10 cellular contexts compared by ENCODE assay signal in genomic region chr17:27380551-27380950, GRCh38.
DNase-seq lines count a peak whose midpoint lies in the region; ATAC-seq and TF ChIP-seq lines count a peak whose summit lies in the region.
"Had no signal": no experiment of that assay in that cellular context is flagged by ENCODE, and none has a peak within 500 bp of the region (broad histone marks: within the 10 kb centered on the region; RNA-seq: fewer than 3 reads in every experiment).

No MANE protein-coding gene starts in this region.

- TF ChIP-seq CTCF in HFFc6 (IDR thresholded peaks at IDR 0.05) = no peak
- no peak for TF ChIP-seq CTCF in brain (conservative IDR thresholded peaks at IDR 0.05)

- H3K36me3 Mint-ChIP-seq in HFFc6 (ENCODE audit: low read depth) = no peaks in the 10 kb centered on the region
- H3K36me3 Mint-ChIP-seq in brain = no peaks in the 10 kb centered on the region

- H3K9me3 ChIP-seq in stomach smooth muscle (ENCODE audit: control insufficient read depth in 2 of 2, low read length in 2 of 2) = no peaks in the 10 kb centered on the region

- no peaks in the 10 kb centered on the region for H3K27me3 ChIP-seq in stomach smooth muscle (ENCODE audit: control insufficient read depth in 1 of 2, insufficient read depth in 2 of 2, low read length in 2 of 2)

- H3K4me1 Mint-ChIP-seq in HFFc6 (ENCODE audit: low read depth) (peaks cover 64% of the 10 kb centered on the region), brain (peaks cover 47% of the 10 kb centered on the region)

- H3K9ac ChIP-seq in stomach smooth muscle (ENCODE audit: low read length in 2 of 2) = peak overlapping the region; percentile 31 to 51

- peak overlapping the region; percentile 80 for H3K27ac ChIP-seq in stomach smooth muscle (ENCODE audit: low read length)

- H3K4me3 Mint-ChIP-seq in HFFc6 = peak overlapping the region; percentile 75
- peak overlapping the region in 3 of 5 experiments; percentile 12 to 74 (median 36) for H3K4me3 Mint-ChIP-seq in brain
- H3K4me3 Mint-ChIP-seq: activated CD4-positive, alpha-beta T cell treated with anti-CD3 and anti-CD28 coated beads, Interleukin-2, amount 10 ng/mL, durations not matched to agents 24 days and 14 days had no signal

- H3K4me3 ChIP-seq in stomach smooth muscle (ENCODE audit: low read length in 2 of 2) = peak overlapping the region; percentile 47 to 60

- no peak overlapping the region for H3K27ac Mint-ChIP-seq in HFFc6
- H3K27ac Mint-ChIP-seq in brain = peak overlapping the region in 4 of 5 experiments; percentile 82 to 94 (median 89)
- H3K27ac Mint-ChIP-seq: activated CD4-positive, alpha-beta T cell treated with anti-CD3 and anti-CD28 coated beads, Interleukin-2, amount 10 ng/mL, durations not matched to agents 24 days and 14 days had no signal

- H3K9me3 Mint-ChIP-seq in HFFc6 = peaks cover 7% of the 10 kb centered on the region
- H3K9me3 Mint-ChIP-seq in brain = peaks cover 0 to 7% (median 4%) of the 10 kb centered on the region in 5 experiments
- H3K9me3 Mint-ChIP-seq: activated CD4-positive, alpha-beta T cell treated with anti-CD3 and anti-CD28 coated beads, Interleukin-2, amount 10 ng/mL, durations not matched to agents 24 days and 14 days had no signal

- DNase-seq in HFFc6 (no peak), mesenteric fat pad (ENCODE audit: low spot score) (peak; percentile 60), NCI-H2029 (lab: John Stamatoyannopoulos, UW) (no peak), NCI-H2107 treated with DMSO at 0.1 percent for 48 hours (lab: John Stamatoyannopoulos, UW; ENCODE audit: unreplicated experiment) (no peak)
- DNase-seq: DMS79 had no signal

- H3K27me3 Mint-ChIP-seq in HFFc6 (ENCODE audit: insufficient read depth) (no peaks in the 10 kb centered on the region), brain (peaks cover 3% of the 10 kb centered on the region)

- H3K36me3 ChIP-seq in stomach smooth muscle (ENCODE audit: control insufficient read depth in 2 of 2, insufficient read depth in 2 of 2, low read length in 2 of 2) = no peaks in the 10 kb centered on the region

- H3K4me1 ChIP-seq in stomach smooth muscle (ENCODE audit: control insufficient read depth, insufficient read depth, low read length) = peaks cover 35% of the 10 kb centered on the region

- no peak for ATAC-seq in GM18858 (IDR thresholded peaks at IDR 0.05; ENCODE audit: unreplicated experiment)
- no peak for ATAC-seq in HG02798 (IDR thresholded peaks at IDR 0.05; ENCODE audit: poor library complexity, unreplicated experiment)
